ENCODE assay signal across 9 cellular contexts in the genomic region with DNA sequence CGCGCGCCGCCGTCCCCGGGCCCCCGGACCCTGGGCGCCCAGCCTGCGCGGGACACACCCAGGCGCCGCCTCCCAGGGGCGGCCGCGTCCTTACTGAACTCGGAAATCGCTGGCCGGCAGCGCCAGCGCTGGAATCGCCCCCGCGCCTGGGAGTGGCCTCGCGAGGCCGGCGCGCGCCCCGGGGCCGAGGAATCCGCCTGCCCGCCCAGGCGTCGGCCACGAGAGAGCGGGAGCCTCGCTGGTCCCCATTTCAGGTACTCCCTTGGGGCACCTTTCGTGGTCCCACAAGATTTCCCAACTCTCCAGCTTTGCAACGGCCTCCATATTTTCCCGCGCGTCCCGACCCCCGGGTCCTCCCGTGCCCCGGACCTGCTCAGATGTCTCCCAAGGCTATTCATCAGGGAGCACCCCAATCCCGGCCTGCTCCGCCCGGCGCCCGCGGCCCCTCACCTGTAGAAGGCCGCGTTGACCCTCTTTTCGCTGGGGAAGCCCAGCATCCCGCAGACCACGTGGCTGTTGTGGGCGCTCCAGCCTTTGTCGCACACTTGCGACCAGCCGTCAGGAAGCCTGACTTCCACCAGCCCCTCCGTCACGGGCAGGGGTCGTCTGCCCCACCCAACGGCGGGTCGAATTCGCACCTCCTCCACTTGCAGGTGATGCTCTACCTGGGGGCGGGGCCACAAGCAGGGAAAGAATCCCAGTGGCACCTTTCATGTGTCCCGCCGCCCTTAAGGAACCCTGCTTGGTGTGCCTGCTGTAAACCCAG. TPM values are rescaled to one million over a fixed set of nuclear protein-coding genes. Genes with fewer than 3 reads are reported as not detected.
DNase-seq lines count a peak whose midpoint lies in the region; ATAC-seq and TF ChIP-seq lines count a peak whose summit lies in the region.
"Had no signal": no experiment of that assay in that cellular context is flagged by ENCODE, and none has a peak within 500 bp of the region (broad histone marks: within the 10 kb centered on the region; RNA-seq: fewer than 3 reads in every experiment).

No MANE protein-coding gene starts in this region.

- H3K27ac ChIP-seq in RWPE2 (ENCODE audit: poor library complexity, severe bottlenecking) (peak overlapping the region; percentile 33), upper lobe of right lung (peak overlapping the region; percentile 78)
- H3K27ac ChIP-seq: BLaER1 treated with 17β-estradiol and CSF1 and Interleukin-3, amounts not matched to agents 10 nM and 100 nM had no signal

- H3K27me3 Mint-ChIP-seq in memory B cell = peaks cover 15% of the 10 kb centered on the region

- H3K4me3 ChIP-seq in RWPE2 (ENCODE audit: severe bottlenecking) (peak overlapping the region; percentile 49), upper lobe of right lung (peak overlapping the region; percentile 73)

- H3K9me3 ChIP-seq in RWPE2 (ENCODE audit: severe bottlenecking) (no peaks in the 10 kb centered on the region), upper lobe of right lung (no peaks in the 10 kb centered on the region)

- H3K27ac Mint-ChIP-seq in memory B cell = peak overlapping the region; percentile 5

- peak; percentile 41 to 87 (median 85) for DNase-seq in NCI-H1417 (lab: John Stamatoyannopoulos, UW)
- no peak for DNase-seq in NCI-H1417 treated with DMSO at 0.1 percent for 48 hours (lab: John Stamatoyannopoulos, UW)
- no peak for DNase-seq in RWPE2 (ENCODE audit: low spot score)
- DNase-seq in ecto neural progenitor cell (ENCODE audit: low spot score) = peak; percentile 75
- DNase-seq in memory B cell (ENCODE audit: low spot score in 2 of 2) = no peak
- peak; percentile 88 for DNase-seq in upper lobe of right lung

- peaks cover 2% of the 10 kb centered on the region for H3K36me3 Mint-ChIP-seq in memory B cell

- peak overlapping the region; percentile 76 for H3K4me3 Mint-ChIP-seq in memory B cell

- ATAC-seq in HG02798 (IDR thresholded peaks at IDR 0.05; ENCODE audit: poor library complexity, unreplicated experiment) = peak; percentile 48
- ATAC-seq in RWPE2 (ENCODE audit: low read depth) = peak; percentile 83
- ATAC-seq in memory B cell (ENCODE audit: low read depth) = peak; percentile 14
- peak; percentile 92 for ATAC-seq in upper lobe of right lung
- no peak for ATAC-seq in HG03175 (IDR thresholded peaks at IDR 0.05; ENCODE audit: unreplicated experiment)

- peaks cover 30% of the 10 kb centered on the region for H3K4me1 Mint-ChIP-seq in memory B cell

- H3K36me3 ChIP-seq in RWPE2 (ENCODE audit: low read depth) (no peaks in the 10 kb centered on the region), upper lobe of right lung (no peaks in the 10 kb centered on the region)

- H3K9me3 Mint-ChIP-seq in memory B cell = no peaks in the 10 kb centered on the region

- intact Hi-C loops in upper lobe of right lung (cut with DNase I) = no loop called here

- H3K27me3 ChIP-seq in RWPE2 (ENCODE audit: insufficient read depth, poor library complexity, severe bottlenecking) (no peaks in the 10 kb centered on the region), upper lobe of right lung (no peaks in the 10 kb centered on the region)

- H3K4me1 ChIP-seq in RWPE2 (ENCODE audit: insufficient read depth, poor library complexity, severe bottlenecking) (peaks cover 6% of the 10 kb centered on the region), upper lobe of right lung (peaks cover 19% of the 10 kb centered on the region)

- TF ChIP-seq CTCF in RWPE2 (IDR thresholded peaks at IDR 0.05; ENCODE audit: poor library complexity, severe bottlenecking) (no peak), upper lobe of right lung (IDR thresholded peaks at IDR 0.05) (no peak)

RNA-seq across cellular contexts. Expression of a gene that starts 4.6 kb away (rescaled TPM):
- total RNA-seq in upper lobe of right lung = 8.1 TPM

RNA-seq across cellular contexts. Expression of a gene that starts 5.4 kb away (rescaled TPM):
- 35.7 TPM for total RNA-seq in upper lobe of right lung

RNA-seq across cellular contexts. Expression of a gene that starts 19.4 kb away (rescaled TPM):
- 31.4 TPM for total RNA-seq in upper lobe of right lung

RNA-seq across cellular contexts. Expression of a gene that starts 19.6 kb away (rescaled TPM):
- total RNA-seq in upper lobe of right lung = 119 TPM

RNA-seq across cellular contexts. Expression of a gene that starts 23.1 kb away (rescaled TPM):
- not detected for total RNA-seq in upper lobe of right lung

Comparison
In these comparisons a context has a peak if more than half of its experiments do, and no peak if none do; other contexts are left out.
1. DNase-seq: peak in NCI-H1417 (3 of 3), ecto neural progenitor cell (single experiment) and upper lobe of right lung (single experiment); none in NCI-H1417 treated with DMSO at 0.1 percent for 48 hours (single experiment), RWPE2 (single experiment) and memory B cell (0 of 2).